In genomic region chr1:152018537-152018936, GRCh38 we compare ENCODE assay signal across 11 cellular contexts. TPM values are rescaled to one million over a fixed set of nuclear protein-coding genes. Genes with fewer than 3 reads are reported as not detected.
DNase-seq lines count a peak whose midpoint lies in the region; ATAC-seq, FAIRE-seq and TF ChIP-seq lines count a peak whose summit lies in the region.
"Had no signal": no experiment of that assay in that cellular context is flagged by ENCODE, and none has a peak within 500 bp of the region (broad histone marks: within the 10 kb centered on the region; RNA-seq: fewer than 3 reads in every experiment).

No MANE protein-coding gene starts in this region.

- no peaks in the 10 kb centered on the region for H3K36me3 ChIP-seq in bronchial epithelial cell (ENCODE audit: control insufficient read depth, insufficient read depth, low read length)
- no peaks in the 10 kb centered on the region for H3K36me3 ChIP-seq in neural progenitor cell
- H3K36me3 ChIP-seq in tibial artery, result no peaks in the 10 kb centered on the region

- POLR2A ChIA-PET in activated CD4-positive, alpha-beta T cell treated with anti-CD3 and anti-CD28 coated beads, Interleukin-2, amount 10 ng/mL, durations not matched to agents 7 days and 5 days (lab: Charles Lee), result no interaction called here

- peaks cover 22% of the 10 kb centered on the region for H3K27me3 Mint-ChIP-seq in activated CD4-positive, alpha-beta T cell treated with anti-CD3 and anti-CD28 coated beads, Interleukin-2, amount 10 ng/mL, durations not matched to agents 7 days and 5 days
- H3K27me3 Mint-ChIP-seq in neural progenitor cell (ENCODE audit: insufficient read depth, low read depth), result peaks cover 4% of the 10 kb centered on the region

- H3K27ac ChIP-seq in neural progenitor cell, result no peak overlapping the region
- H3K27ac ChIP-seq in tibial artery, result no peak overlapping the region
- H3K27ac ChIP-seq: VCaP had no signal

- H3K79me2 ChIP-seq in neural progenitor cell (ENCODE audit: low read depth), result no peaks in the 10 kb centered on the region

- no peak for FAIRE-seq in bronchial epithelial cell (lab: Jason Lieb, UNC)

- H3K27me3 ChIP-seq in bronchial epithelial cell (ENCODE audit: control insufficient read depth, insufficient read depth, low read length) (no peaks in the 10 kb centered on the region), neural progenitor cell (no peaks in the 10 kb centered on the region), tibial artery (peaks cover 0 to 3% of the 10 kb centered on the region in 2 donors)

- H3F3A ChIP-seq in neural progenitor cell (ENCODE audit: low read depth), result no peaks in the 10 kb centered on the region

- H3K4me1 Mint-ChIP-seq in activated CD4-positive, alpha-beta T cell treated with anti-CD3 and anti-CD28 coated beads, Interleukin-2, amount 10 ng/mL, durations not matched to agents 7 days and 5 days, result peaks cover 3% of the 10 kb centered on the region
- no peaks in the 10 kb centered on the region for H3K4me1 Mint-ChIP-seq in neural progenitor cell

- no peaks in the 10 kb centered on the region for H3K36me3 Mint-ChIP-seq in activated CD4-positive, alpha-beta T cell treated with anti-CD3 and anti-CD28 coated beads, Interleukin-2, amount 10 ng/mL, durations not matched to agents 7 days and 5 days (ENCODE audit: low read depth)
- no peaks in the 10 kb centered on the region for H3K36me3 Mint-ChIP-seq in neural progenitor cell

- H3K27ac Mint-ChIP-seq in activated CD4-positive, alpha-beta T cell treated with anti-CD3 and anti-CD28 coated beads, Interleukin-2, amount 10 ng/mL, durations not matched to agents 7 days and 5 days, result no peak overlapping the region
- no peak overlapping the region for H3K27ac Mint-ChIP-seq in neural progenitor cell

- TF ChIP-seq CTCF in bronchial epithelial cell (IDR thresholded peaks at IDR 0.05; ENCODE audit: insufficient read depth, low read length, severe bottlenecking), result peak; percentile 45
- TF ChIP-seq CTCF in neural progenitor cell (IDR thresholded peaks at IDR 0.05), result peak; percentile 72
- TF ChIP-seq CTCF in tibial artery (IDR thresholded peaks at IDR 0.05), result no peak

- no peak for ATAC-seq in GM21723 (IDR thresholded peaks at IDR 0.05; ENCODE audit: unreplicated experiment)

- peak; percentile 28 for DNase-seq in activated CD4-positive, alpha-beta T cell treated with anti-CD3 and anti-CD28 coated beads, Interleukin-2, amount 10 ng/mL, durations not matched to agents 7 days and 5 days
- no peak for DNase-seq in activated CD4-positive, alpha-beta T cell treated with anti-CD3 and anti-CD28 coated beads, Interleukin-2, amount 50 U/mL, for 4 hours
- DNase-seq in LHCN-M2 (ENCODE audit: low read depth) (peak; percentile 16), bronchial epithelial cell (ENCODE audit: low read depth) (no peak), neural progenitor cell (ENCODE audit: low spot score) (peak; percentile 66), H4 (ENCODE audit: low spot score) (no peak), tibial artery (no peak)
- DNase-seq: Caco-2, posterior cingulate gyrus had no signal

- H3K4me1 ChIP-seq in neural progenitor cell (peaks cover 7% of the 10 kb centered on the region), tibial artery (no peaks in the 10 kb centered on the region)
- H3K4me1 ChIP-seq: Caco-2 had no signal

- H3K9ac ChIP-seq in neural progenitor cell, result no peak overlapping the region

- CTCF ChIA-PET in activated CD4-positive, alpha-beta T cell treated with anti-CD3 and anti-CD28 coated beads, Interleukin-2, amount 10 ng/mL, durations not matched to agents 7 days and 5 days (lab: Charles Lee), result interaction anchor here (0.6 to 1.4 kb wide), 3 partner anchors 8 to 69 kb away, joined by 3 to 5 read pairs (median 3); no protein-coding TSS in a partner anchor

- H2AFZ ChIP-seq in neural progenitor cell (replicated peaks), result no peak overlapping the region

- H3K9me3 Mint-ChIP-seq in activated CD4-positive, alpha-beta T cell treated with anti-CD3 and anti-CD28 coated beads, Interleukin-2, amount 10 ng/mL, durations not matched to agents 7 days and 5 days, result no peaks in the 10 kb centered on the region
- no peaks in the 10 kb centered on the region for H3K9me3 Mint-ChIP-seq in neural progenitor cell

- no peak overlapping the region for H3K4me3 ChIP-seq in bronchial epithelial cell (ENCODE audit: low read depth, low read length)
- H3K4me3 ChIP-seq in neural progenitor cell, result no peak overlapping the region
- no peak overlapping the region for H3K4me3 ChIP-seq in tibial artery

- intact Hi-C loops in tibial artery (cut with DNase I; ENCODE audit: low total_unique reads), result no loop called here

- no peak overlapping the region for H3K4me3 Mint-ChIP-seq in activated CD4-positive, alpha-beta T cell treated with anti-CD3 and anti-CD28 coated beads, Interleukin-2, amount 10 ng/mL, durations not matched to agents 7 days and 5 days
- no peak overlapping the region for H3K4me3 Mint-ChIP-seq in neural progenitor cell

- H3K9me3 ChIP-seq in neural progenitor cell (ENCODE audit: low read depth) (no peaks in the 10 kb centered on the region), tibial artery (no peaks in the 10 kb centered on the region)
- H3K9me3 ChIP-seq: Caco-2 had no signal

- no peaks in the 10 kb centered on the region for H4K20me1 ChIP-seq in neural progenitor cell (ENCODE audit: low read depth)

- H3K4me2 ChIP-seq in neural progenitor cell, result no peak overlapping the region

RNA-seq across cellular contexts. Expression of gene S100A11, which starts 18.3 kb away (rescaled TPM):
- 100 to 1,000 TPM; 367 to 412 TPM for total RNA-seq in activated CD4-positive, alpha-beta T cell treated with anti-CD3 and anti-CD28 coated beads, Interleukin-2, amount 10 ng/mL, durations not matched to agents 7 days and 5 days
- total RNA-seq in LHCN-M2 (2014; rRNA removed) (388 and 454 TPM in 2 replicates), bronchial epithelial cell (58.7 and 151 TPM in 2 replicates), neural progenitor cell (ENCODE audit: low replicate concordance) (4.4 and 5.4 TPM in 2 replicates)
- 2,051 TPM for polyA plus RNA-seq in LHCN-M2 (2012)
- total RNA-seq in H4 (2014; rRNA removed; shearing (Covaris generic)), result 377 and 488 TPM in 2 replicates

RNA-seq across cellular contexts. Expression of gene S100A10, which starts 24.9 kb away (rescaled TPM):
- 100 to 1,000 TPM; 561 to 662 TPM for total RNA-seq in activated CD4-positive, alpha-beta T cell treated with anti-CD3 and anti-CD28 coated beads, Interleukin-2, amount 10 ng/mL, durations not matched to agents 7 days and 5 days
- 81.9 and 115 TPM in 2 replicates for total RNA-seq in LHCN-M2 (2014; rRNA removed)
- 916 TPM for polyA plus RNA-seq in LHCN-M2 (2012)
- 120 and 212 TPM in 2 replicates for total RNA-seq in bronchial epithelial cell
- total RNA-seq in neural progenitor cell (ENCODE audit: low replicate concordance), result 0.54 and 1.1 TPM in 2 replicates
- total RNA-seq in H4 (2014; rRNA removed; shearing (Covaris generic)), result 58.6 and 87.8 TPM in 2 replicates

Comparison
In these comparisons a context has a peak if more than half of its experiments do, and no peak if none do; other contexts are left out.
1. DNase-seq: peak in activated CD4-positive, alpha-beta T cell treated with anti-CD3 and anti-CD28 coated beads, Interleukin-2, amount 10 ng/mL, durations not matched to agents 7 days and 5 days (single experiment), LHCN-M2 (single experiment) and neural progenitor cell (single experiment); none in activated CD4-positive, alpha-beta T cell treated with anti-CD3 and anti-CD28 coated beads, Interleukin-2, amount 50 U/mL, for 4 hours (0 of 2), bronchial epithelial cell (single experiment), H4 (single experiment) and tibial artery (0 of 2).
2. CTCF ChIP-seq: peak in bronchial epithelial cell (single experiment) and neural progenitor cell (single experiment); none in tibial artery (0 of 2).
3. RNA of gene S100A10, which starts 24.9 kb away (total RNA-seq): 561 to 662 TPM in activated CD4-positive, alpha-beta T cell treated with anti-CD3 and anti-CD28 coated beads, Interleukin-2, amount 10 ng/mL, durations not matched to agents 7 days and 5 days, 120 to 212 TPM in bronchial epithelial cell, 81.9 to 115 TPM in LHCN-M2 and 58.6 to 87.8 TPM in H4; 0.54 to 1.1 TPM in neural progenitor cell; every median in the first group is over 10 times any median in the second.